12 cellular contexts compared by ENCODE assay signal in the genomic region with DNA sequence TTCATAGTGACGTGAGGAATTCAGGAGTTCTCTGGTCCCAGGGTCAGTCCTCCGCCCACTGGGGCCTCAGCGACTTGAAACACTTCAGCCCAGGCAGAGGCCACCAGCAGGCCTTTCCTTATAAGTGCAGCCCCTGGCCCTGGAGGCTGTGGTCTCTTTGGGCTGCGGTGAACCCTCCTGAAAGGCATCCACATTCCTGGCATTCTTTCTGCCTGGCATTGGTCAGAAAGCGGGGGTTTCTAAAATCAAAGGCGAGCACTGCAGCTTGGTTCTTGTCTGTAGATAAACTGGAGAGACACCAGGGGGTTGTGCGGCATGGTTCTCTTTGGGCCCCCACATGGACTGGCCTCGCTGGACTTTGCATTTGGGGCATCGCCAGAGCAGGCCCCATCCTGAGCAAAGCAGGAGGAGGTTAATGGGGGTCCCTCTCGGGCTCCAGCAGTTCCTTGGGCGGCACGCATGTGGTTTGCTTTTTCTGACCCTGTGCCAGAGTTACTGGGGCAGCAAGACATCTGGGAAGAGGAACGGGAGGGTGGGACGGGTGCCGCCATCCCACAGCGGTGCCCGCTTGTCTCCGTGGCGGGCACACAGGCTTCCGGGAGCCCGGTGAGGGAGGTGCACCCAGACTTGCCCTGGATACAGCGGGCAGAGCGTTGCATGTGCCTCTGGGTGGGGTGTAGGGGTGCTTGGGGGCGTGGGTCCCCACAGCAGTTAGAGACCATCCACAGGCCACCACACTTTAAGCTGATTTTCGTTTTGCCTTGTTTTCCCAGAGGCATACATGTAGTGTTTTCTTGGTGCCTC. TPM values are rescaled to one million over a fixed set of nuclear protein-coding genes. Genes with fewer than 3 reads are reported as not detected.
DNase-seq lines count a peak whose midpoint lies in the region; ATAC-seq and TF ChIP-seq lines count a peak whose summit lies in the region.
"Had no signal": no experiment of that assay in that cellular context is flagged by ENCODE, and none has a peak within 500 bp of the region (broad histone marks: within the 10 kb centered on the region; RNA-seq: fewer than 3 reads in every experiment).

No MANE protein-coding gene starts in this region.

- H3K9ac ChIP-seq in HUES48 (ENCODE audit: low read depth, low read length), result peak overlapping the region; percentile 33; the same call in 1 of the 2 replicates

- DNase-seq in breast epithelium (ENCODE audit: low spot score in 2 of 2) (peak in 1 of 2 donors; percentile 72), kidney epithelial cell (ENCODE audit: low read depth) (peak; percentile 79), type B pancreatic cell (ENCODE audit: extremely low spot score, unreplicated experiment) (no peak), HT-29 (ENCODE audit: low spot score) (no peak), NCI-H1930 (lab: John Stamatoyannopoulos, UW) (no peak), lower lobe of right lung (no peak), NCI-H2029 (lab: John Stamatoyannopoulos, UW) (no peak)
- DNase-seq: activated CD8-positive, alpha-beta T cell treated with anti-CD3 and anti-CD28 coated beads for 36 hours; Karpas-422; stimulated activated CD4-positive, alpha-beta T cell treated with anti-CD3 and anti-CD28 coated beads, Interleukin-4, amount 100 ng/mL, for 24 hours had no signal

- H3K27ac Mint-ChIP-seq in type B pancreatic cell, result peak overlapping the region; percentile 90
- H3K27ac Mint-ChIP-seq: activated CD8-positive, alpha-beta T cell treated with anti-CD3 and anti-CD28 coated beads for 36 hours had no signal

- H3K27ac ChIP-seq in HUES48 (ENCODE audit: low read depth, low read length) (peak overlapping the region; percentile 78), breast epithelium (peak overlapping the region; percentile 45 to 80), lower lobe of right lung (no peak overlapping the region)

- H3K9me3 Mint-ChIP-seq in type B pancreatic cell, result no peaks in the 10 kb centered on the region
- H3K9me3 Mint-ChIP-seq: activated CD8-positive, alpha-beta T cell treated with anti-CD3 and anti-CD28 coated beads for 36 hours had no signal

- peak overlapping the region; percentile 32 for H3K4me3 Mint-ChIP-seq in type B pancreatic cell
- H3K4me3 Mint-ChIP-seq: activated CD8-positive, alpha-beta T cell treated with anti-CD3 and anti-CD28 coated beads for 36 hours had no signal

- no peak for TF ChIP-seq CTCF in breast epithelium (IDR thresholded peaks at IDR 0.05)
- peak; percentile 49 for TF ChIP-seq CTCF in kidney epithelial cell (IDR thresholded peaks at IDR 0.05; ENCODE audit: insufficient read depth, low read length, poor library complexity, severe bottlenecking)
- TF ChIP-seq CTCF in type B pancreatic cell (conservative IDR thresholded peaks at IDR 0.05), result peak; percentile 56
- TF ChIP-seq CTCF in lower lobe of right lung (IDR thresholded peaks at IDR 0.05), result no peak

- H3K27me3 ChIP-seq in HUES48 (ENCODE audit: control insufficient read depth, insufficient read depth, low read length) (no peaks in the 10 kb centered on the region), breast epithelium (no peaks in the 10 kb centered on the region), kidney epithelial cell (ENCODE audit: control insufficient read depth, insufficient read depth, low read length) (no peaks in the 10 kb centered on the region), lower lobe of right lung (ENCODE audit: low read depth) (no peaks in the 10 kb centered on the region)

- intact Hi-C loops in breast epithelium (cut with DNase I; ENCODE audit: low total_unique reads), result no loop called here
- intact Hi-C loops in lower lobe of right lung (cut with DNase I), result no loop called here

- H3K36me3 ChIP-seq in HUES48 (ENCODE audit: control insufficient read depth, insufficient read depth, low read length) (peaks cover 26% of the 10 kb centered on the region), breast epithelium (no peaks in the 10 kb centered on the region), kidney epithelial cell (ENCODE audit: control insufficient read depth, insufficient read depth, low read length) (peaks cover 3% of the 10 kb centered on the region), lower lobe of right lung (peaks cover 14% of the 10 kb centered on the region)

- no peak for TF ChIP-seq POLR2A in breast epithelium (IDR thresholded peaks at IDR 0.05)

- peaks cover 34% of the 10 kb centered on the region for H3K36me3 Mint-ChIP-seq in type B pancreatic cell

- no peaks in the 10 kb centered on the region for H3K9me3 ChIP-seq in HUES48 (ENCODE audit: control insufficient read depth, insufficient read depth, low read length)
- H3K9me3 ChIP-seq in breast epithelium, result no peaks in the 10 kb centered on the region
- H3K9me3 ChIP-seq in lower lobe of right lung, result no peaks in the 10 kb centered on the region

- peaks cover 61% of the 10 kb centered on the region for H3K4me1 Mint-ChIP-seq in type B pancreatic cell (ENCODE audit: unreplicated experiment)

- no peak overlapping the region for H3K4me3 ChIP-seq in HUES48 (ENCODE audit: low read depth, low read length)
- H3K4me3 ChIP-seq in breast epithelium, result no peak overlapping the region
- no peak overlapping the region for H3K4me3 ChIP-seq in kidney epithelial cell (ENCODE audit: low read depth, low read length)
- no peak overlapping the region for H3K4me3 ChIP-seq in lower lobe of right lung
- H3K4me3 ChIP-seq: lung had no signal

- H3K4me1 ChIP-seq in HUES48 (ENCODE audit: control insufficient read depth, insufficient read depth, low read length) (peaks cover 47% of the 10 kb centered on the region), breast epithelium (no peaks in the 10 kb centered on the region), lower lobe of right lung (peaks cover 42% of the 10 kb centered on the region)

- H3K27me3 Mint-ChIP-seq in type B pancreatic cell, result no peaks in the 10 kb centered on the region

- ATAC-seq in lower lobe of right lung, result no peak
- ATAC-seq: activated CD8-positive, alpha-beta T cell treated with anti-CD3 and anti-CD28 coated beads for 36 hours had no signal

RNA-seq across cellular contexts. Expression of a gene that starts 44.9 kb away (rescaled TPM):
- total RNA-seq in breast epithelium (10 to 100 TPM; 28.5 to 73.6 (median 44.2) TPM), kidney epithelial cell (115 and 119 TPM in 2 replicates), type B pancreatic cell (ENCODE audit: low replicate concordance) (42.6 and 49.5 TPM in 2 replicates), lower lobe of right lung (36.8 TPM)
- total RNA-seq in HT-29 (2014; rRNA removed; shearing (Covaris generic)), result 42.9 and 44.5 TPM in 2 replicates

Comparison
In these comparisons a context has a peak if more than half of its experiments do, and no peak if none do; other contexts are left out.
1. CTCF ChIP-seq: peak in kidney epithelial cell (single experiment) and type B pancreatic cell (single experiment); none in breast epithelium (0 of 3) and lower lobe of right lung (single experiment).